Comparison of ENCODE assay signal across 10 cellular contexts in genomic region chr11:116835042-116835772, GRCh38. TPM values are rescaled to one million over a fixed set of nuclear protein-coding genes. Genes with fewer than 3 reads are reported as not detected.
DNase-seq lines count a peak whose midpoint lies in the region; ATAC-seq, FAIRE-seq and TF ChIP-seq lines count a peak whose summit lies in the region.
"Had no signal": no experiment of that assay in that cellular context is flagged by ENCODE, and none has a peak within 500 bp of the region (broad histone marks: within the 10 kb centered on the region; RNA-seq: fewer than 3 reads in every experiment).

No MANE protein-coding gene starts in this region.

- intact Hi-C loops in Panc1 (cut with micrococcal nuclease; ENCODE audit: unreplicated experiment) (loop anchor here (5.0 kb wide), 1 partner anchor 43 kb away; the partner anchor contains the start of gene APOA5), esophagus muscularis mucosa (cut with DNase I) (loop anchor here (2.0 kb wide), 1 partner anchor 42 kb away; no protein-coding TSS in a partner anchor), ovary (cut with DNase I) (loop anchor here in 3 of 4 donors (5.0 kb wide), 1 partner anchor 43 kb away; the partner anchor contains the start of gene APOA5 (in 3 of the 3)), posterior vena cava (cut with DNase I) (no loop called here)

- H3K4me3 ChIP-seq in Panc1 (ENCODE audit: low read depth in 2 of 2, low read length in 2 of 2) (peak overlapping the region; percentile 31 to 58), esophagus muscularis mucosa (peak overlapping the region; percentile 45 to 54 (median 51)), ovary (peak overlapping the region; percentile 23)

- no TSS peak for BruUV-seq in Panc1 (replicated peaks; lab: Mats Ljungman, UMichigan)

- in situ Hi-C loops in Panc1 (cut with HindIII; ENCODE audit: low pct_unique_long_range_greater_than_20kb, low sequenced_read_pairs) = no loop called here

- CTCF ChIA-PET in Panc1 (lab: Charles Lee) = interaction anchor here (0.5 to 3.0 kb wide), 11 partner anchors 12 to 242 kb away, joined by 3 to 76 read pairs (median 4); partner anchors contain the start of genes APOA4 and APOA5

- TF ChIP-seq CTCF in Panc1 (IDR thresholded peaks at IDR 0.05) (no peak), esophagus muscularis mucosa (IDR thresholded peaks at IDR 0.05) (no peak), ovary (IDR thresholded peaks at IDR 0.05) (no peak)

- TF ChIP-seq POLR2A in esophagus muscularis mucosa (IDR thresholded peaks at IDR 0.05; ENCODE audit: low read depth) (no peak), ovary (IDR thresholded peaks at IDR 0.05) (no peak), H54 (IDR thresholded peaks at IDR 0.05; ENCODE audit: low read depth, low read length) (no peak)

- no peaks in the 10 kb centered on the region for H3K27me3 ChIP-seq in Panc1 (ENCODE audit: control insufficient read depth, insufficient read depth, low read length)
- H3K27me3 ChIP-seq in esophagus muscularis mucosa = no peaks in the 10 kb centered on the region
- H3K27me3 ChIP-seq in ovary = no peaks in the 10 kb centered on the region

- DNase-seq in CD1c-positive myeloid dendritic cell (ENCODE audit: extremely low spot score) (peak; percentile 59), Panc1 (ENCODE audit: low read depth, low spot score) (no peak), esophagus muscularis mucosa (ENCODE audit: extremely low spot score) (no peak), ovary (no peak), posterior vena cava (ENCODE audit: low spot score) (no peak), H54 (ENCODE audit: insufficient read length, low spot score) (no peak), NCI-H510A (lab: John Stamatoyannopoulos, UW) (no peak)

- peak overlapping the region; percentile 13; the same call in 1 of the 2 replicates for H3K27ac ChIP-seq in Panc1 (ENCODE audit: low read length)
- peak overlapping the region; percentile 73 to 88 (median 86) for H3K27ac ChIP-seq in esophagus muscularis mucosa (replicated peaks in 1 of 4)
- peak overlapping the region; percentile 63 to 80 for H3K27ac ChIP-seq in ovary

- FAIRE-seq in H54 (lab: Jason Lieb, UNC) = no peak

- no peak for TF ChIP-seq EP300 in esophagus muscularis mucosa (IDR thresholded peaks at IDR 0.05)
- TF ChIP-seq EP300 in ovary (IDR thresholded peaks at IDR 0.05) = no peak

- H3K36me3 ChIP-seq in Panc1 (ENCODE audit: control insufficient read depth, insufficient read depth, low read length) (no peaks in the 10 kb centered on the region), esophagus muscularis mucosa (no peaks in the 10 kb centered on the region), ovary (no peaks in the 10 kb centered on the region)

- POLR2A ChIA-PET in Panc1 (lab: Charles Lee) = interaction anchor here (0.6 to 1.0 kb wide), 4 partner anchors 12 to 335 kb away, joined by 3 to 7 read pairs (median 3); partner anchors contain the start of gene APOA4

- H3K9me3 ChIP-seq in Panc1 (ENCODE audit: control insufficient read depth, insufficient read depth, low read depth, low read length) (no peaks in the 10 kb centered on the region), esophagus muscularis mucosa (no peaks in the 10 kb centered on the region), ovary (no peaks in the 10 kb centered on the region)

- 37% methylated on average over 15 of the region's 28 CpGs for WGBS in esophagus muscularis mucosa
- WGBS in ovary, 3 donors = 28 to 40% (median 36%) methylated on average over 27 to 28 of the region's 28 CpGs

- H3K4me1 ChIP-seq in Panc1 (ENCODE audit: control insufficient read depth, insufficient read depth, low read length) (peaks cover 4% of the 10 kb centered on the region; the same call in 1 of the 2 replicates), esophagus muscularis mucosa (peaks cover 27 to 36% (median 32%) of the 10 kb centered on the region in 4 donors), ovary (ENCODE audit: insufficient read depth) (peaks cover 28% of the 10 kb centered on the region)

- ATAC-seq in GM21423 (IDR thresholded peaks at IDR 0.05; ENCODE audit: unreplicated experiment) = peak; percentile 27
- ATAC-seq in Panc1 = peak; percentile 1; the same call in 1 of the 2 replicates

RNA-seq across cellular contexts. Expression of gene APOA1, which starts 2.2 kb away (rescaled TPM):
- total RNA-seq in Panc1 (2021; ENCODE audit: unreplicated experiment) (1.7 TPM), esophagus muscularis mucosa (1 to 10 TPM in 1 of 4 donors, under 1 TPM in 1, not detected in 2; 0.50 to 1.4 TPM), ovary (10 to 100 TPM in 5 of 7 donors, 1 to 10 TPM in 2; 5.3 to 39.9 (median 19.0) TPM), posterior vena cava (under 1 TPM in 1 of 2 donors, not detected in 1; 0.79 TPM)
- polyA plus RNA-seq in Panc1 (2012; ENCODE audit: insufficient read length) = 0.48 TPM
- polyA plus RNA-seq in ovary = 10 to 100 TPM; 10.8 to 42.8 TPM
- total RNA-seq: kidney epithelial cell had no signal

RNA-seq across cellular contexts. Expression of gene APOC3, which starts 5.5 kb away (rescaled TPM):
- total RNA-seq in Panc1 (2021; ENCODE audit: unreplicated experiment) = 1.2 TPM
- not detected for polyA plus RNA-seq in Panc1 (2012; ENCODE audit: insufficient read length)
- not detected for total RNA-seq in esophagus muscularis mucosa
- 10 to 100 TPM in 1 of 7 donors, 1 to 10 TPM in 2, not detected in 4; 2.7 to 18.0 (median 4.3) TPM for total RNA-seq in ovary
- polyA plus RNA-seq in ovary = not detected
- total RNA-seq in posterior vena cava = not detected
- total RNA-seq: HT1080, kidney epithelial cell had no signal

RNA-seq across cellular contexts. Expression of gene APOA4, which starts 12.1 kb away (rescaled TPM):
- total RNA-seq in Panc1 (2021; ENCODE audit: unreplicated experiment) (not detected), esophagus muscularis mucosa (under 1 TPM in 2 of 4 donors, not detected in 2; 0.26 to 0.40 TPM), ovary (10 to 100 TPM in 1 of 7 donors, not detected in 6; 41.7 TPM), posterior vena cava (1 to 10 TPM in 1 of 2 donors, not detected in 1; 2.0 TPM)
- polyA plus RNA-seq in Panc1 (2012; ENCODE audit: insufficient read length) = not detected
- polyA plus RNA-seq in ovary = under 1 TPM in 1 of 2 donors, not detected in 1; 0.19 TPM
- total RNA-seq: HT1080, kidney epithelial cell had no signal

RNA-seq across cellular contexts. Expression of gene APOA5, which starts 43.5 kb away (rescaled TPM):
- 0.39 TPM for total RNA-seq in Panc1 (2021; ENCODE audit: unreplicated experiment)
- polyA plus RNA-seq in Panc1 (2012; ENCODE audit: insufficient read length) = not detected
- total RNA-seq in esophagus muscularis mucosa = not detected
- under 1 TPM in 2 of 7 donors, not detected in 5; 0.35 to 0.43 TPM for total RNA-seq in ovary
- polyA plus RNA-seq in ovary = not detected
- total RNA-seq in posterior vena cava = not detected
- total RNA-seq: HT1080, kidney epithelial cell had no signal

RNA-seq across cellular contexts. Expression of gene ZPR1, which starts 47.4 kb away (rescaled TPM):
- total RNA-seq in Panc1 (2021; ENCODE audit: unreplicated experiment) (139 TPM), esophagus muscularis mucosa (10 to 100 TPM; 18.3 to 46.4 (median 34.7) TPM), ovary (10 to 100 TPM; 12.0 to 68.7 (median 37.0) TPM), posterior vena cava (10 to 100 TPM; 38.8 to 44.6 TPM)
- polyA plus RNA-seq in Panc1 (2012; ENCODE audit: insufficient read length) = 130 TPM
- polyA plus RNA-seq in ovary = 10 to 100 TPM; 17.8 to 58.3 TPM

Comparison
In these comparisons a context has a peak if more than half of its experiments do, and no peak if none do; other contexts are left out.
1. H3K27ac ChIP-seq: peak in every context shown above with its lines; median percentile 86 in esophagus muscularis mucosa; 72 in ovary; 13 in Panc1.
2. intact Hi-C loops: an anchor here in Panc1 (5.0 kb wide), esophagus muscularis mucosa (2.0 kb wide) and ovary (5.0 kb wide); none called in posterior vena cava.